Comparison of ENCODE assay signal across 1 cellular context in the genomic region with DNA sequence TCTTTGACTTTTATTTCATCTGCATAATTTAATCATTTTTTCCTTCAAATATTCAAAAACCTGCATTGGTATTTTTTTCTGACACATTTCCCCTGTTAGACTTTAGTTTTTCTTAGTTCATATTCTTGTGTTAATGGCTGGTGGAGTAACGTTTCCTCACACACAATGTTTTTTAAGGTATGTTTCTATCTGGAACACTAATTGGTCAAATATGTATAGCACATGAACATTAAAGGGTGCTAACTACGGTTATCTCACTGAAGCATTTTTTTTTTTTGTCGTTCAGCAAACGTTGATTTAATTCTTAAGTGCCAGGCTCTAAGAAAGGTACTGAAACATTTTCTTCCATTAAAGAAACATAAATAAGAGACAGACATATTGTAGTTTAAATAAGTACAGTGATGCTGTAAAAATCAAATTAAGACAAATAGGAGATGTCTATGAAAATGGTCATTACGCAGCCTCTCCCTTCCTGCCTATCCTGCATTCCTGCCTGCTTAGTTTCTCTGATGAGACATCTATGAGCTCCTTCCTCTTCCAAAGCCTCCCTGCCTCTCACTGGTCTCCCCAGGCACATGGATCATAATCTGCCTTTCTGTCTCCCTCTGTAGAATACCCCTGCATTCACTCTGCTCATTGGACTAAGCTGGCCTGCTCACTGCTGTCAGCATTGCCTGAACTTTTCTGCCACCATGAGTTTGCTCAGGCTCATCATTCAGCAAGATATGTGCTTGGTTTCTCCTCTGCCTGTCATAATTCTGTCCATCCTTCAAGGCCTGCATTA.
TF ChIP-seq lines count a peak whose summit lies in the region.

No MANE protein-coding gene starts in this region.

TF ChIP-seq in HepG2, 621 proteins besides CTCF, POLR2A, EP300 and RAD21 (continued from another document):
- TF ChIP-seq, protein P1, sequence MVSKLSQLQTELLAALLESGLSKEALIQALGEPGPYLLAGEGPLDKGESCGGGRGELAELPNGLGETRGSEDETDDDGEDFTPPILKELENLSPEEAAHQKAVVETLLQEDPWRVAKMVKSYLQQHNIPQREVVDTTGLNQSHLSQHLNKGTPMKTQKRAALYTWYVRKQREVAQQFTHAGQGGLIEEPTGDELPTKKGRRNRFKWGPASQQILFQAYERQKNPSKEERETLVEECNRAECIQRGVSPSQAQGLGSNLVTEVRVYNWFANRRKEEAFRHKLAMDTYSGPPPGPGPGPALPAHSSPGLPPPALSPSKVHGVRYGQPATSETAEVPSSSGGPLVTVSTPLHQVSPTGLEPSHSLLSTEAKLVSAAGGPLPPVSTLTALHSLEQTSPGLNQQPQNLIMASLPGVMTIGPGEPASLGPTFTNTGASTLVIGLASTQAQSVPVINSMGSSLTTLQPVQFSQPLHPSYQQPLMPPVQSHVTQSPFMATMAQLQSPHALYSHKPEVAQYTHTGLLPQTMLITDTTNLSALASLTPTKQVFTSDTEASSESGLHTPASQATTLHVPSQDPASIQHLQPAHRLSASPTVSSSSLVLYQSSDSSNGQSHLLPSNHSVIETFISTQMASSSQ (IDR thresholded peaks at IDR 0.05; ENCODE audit: low read depth): no peak
- TF ChIP-seq, protein P1 (CRISPR knock-in tag; IDR thresholded peaks at IDR 0.05; ENCODE audit: borderline replicate concordance): no peak
- TF ChIP-seq, protein P2, sequence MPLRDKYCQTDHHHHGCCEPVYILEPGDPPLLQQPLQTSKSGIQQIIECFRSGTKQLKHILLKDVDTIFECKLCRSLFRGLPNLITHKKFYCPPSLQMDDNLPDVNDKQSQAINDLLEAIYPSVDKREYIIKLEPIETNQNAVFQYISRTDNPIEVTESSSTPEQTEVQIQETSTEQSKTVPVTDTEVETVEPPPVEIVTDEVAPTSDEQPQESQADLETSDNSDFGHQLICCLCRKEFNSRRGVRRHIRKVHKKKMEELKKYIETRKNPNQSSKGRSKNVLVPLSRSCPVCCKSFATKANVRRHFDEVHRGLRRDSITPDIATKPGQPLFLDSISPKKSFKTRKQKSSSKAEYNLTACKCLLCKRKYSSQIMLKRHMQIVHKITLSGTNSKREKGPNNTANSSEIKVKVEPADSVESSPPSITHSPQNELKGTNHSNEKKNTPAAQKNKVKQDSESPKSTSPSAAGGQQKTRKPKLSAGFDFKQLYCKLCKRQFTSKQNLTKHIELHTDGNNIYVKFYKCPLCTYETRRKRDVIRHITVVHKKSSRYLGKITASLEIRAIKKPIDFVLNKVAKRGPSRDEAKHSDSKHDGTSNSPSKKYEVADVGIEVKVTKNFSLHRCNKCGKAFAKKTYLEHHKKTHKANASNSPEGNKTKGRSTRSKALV (CRISPR knock-in tag; IDR thresholded peaks at IDR 0.05): no peak
